Comparison of ENCODE assay signal across 8 cellular contexts in the genomic region with DNA sequence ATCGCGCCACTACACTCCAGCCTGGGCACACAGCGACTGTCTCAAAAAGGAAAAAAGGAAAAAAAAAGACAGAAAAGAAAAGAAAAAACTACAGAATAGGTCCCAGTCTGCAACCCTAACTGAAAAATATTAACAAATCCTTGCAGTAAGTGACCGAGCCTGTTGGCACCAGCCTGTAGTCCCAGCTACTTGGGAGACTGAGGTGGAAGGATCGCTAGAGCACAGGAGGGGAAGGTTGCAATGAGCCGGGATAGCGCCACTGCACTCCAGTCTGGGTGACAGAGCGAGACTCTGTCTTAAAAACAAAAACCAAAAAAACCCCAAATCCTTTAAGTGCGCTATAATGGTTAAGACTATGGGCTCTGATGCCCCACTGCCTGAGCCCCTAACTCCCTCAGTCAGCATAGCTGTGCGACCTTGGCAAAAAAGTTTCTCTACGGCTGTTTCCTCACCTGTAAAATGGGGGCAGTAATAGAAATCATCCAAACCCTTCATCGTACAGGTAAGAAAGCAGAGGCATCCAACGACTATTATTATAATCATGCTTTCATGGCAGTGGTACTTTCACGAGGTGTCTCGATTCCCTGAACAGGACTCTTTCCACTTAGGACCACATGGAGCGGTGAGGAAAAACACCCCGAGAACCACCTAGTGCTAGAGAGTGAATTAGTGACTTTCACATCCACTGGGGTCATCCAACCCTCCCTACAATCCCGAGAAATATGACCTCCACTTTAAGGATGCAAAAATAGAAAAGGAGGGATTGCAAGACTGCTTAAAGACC. TPM values are rescaled to one million over a fixed set of nuclear protein-coding genes. Genes with fewer than 3 reads are reported as not detected.
DNase-seq lines count a peak whose midpoint lies in the region; ATAC-seq and TF ChIP-seq lines count a peak whose summit lies in the region.

No MANE protein-coding gene starts in this region.

- peaks cover 11% of the 10 kb centered on the region for H3K27me3 Mint-ChIP-seq in activated B cell treated with CpG ODN at 0.5 μM for 24 hours

- peak overlapping the region; percentile 99 for H3K4me3 Mint-ChIP-seq in activated B cell treated with CpG ODN at 0.5 μM for 24 hours

- intact Hi-C loops in activated B cell treated with CpG ODN at 0.5 μM for 24 hours (cut with micrococcal nuclease): loop anchor here (1.0 to 5.0 kb wide), 6 partner anchors 32 to 477 kb away; a partner anchor contains a TSS
- intact Hi-C loops in ovary (cut with DNase I): loop anchor here in 1 of 4 donors (2.0 kb wide), 1 partner anchor 33 kb away; no protein-coding TSS in a partner anchor

- peak overlapping the region in 1 of 2 donors; percentile 70 for H3K27ac ChIP-seq in ovary

- DNase-seq in AG09309 (ENCODE audit: low read depth): no peak
- DNase-seq in HAP-1 (ENCODE audit: low spot score in 2 of 2): peak in 1 of 2 experiments; percentile 37
- DNase-seq in activated B cell treated with CpG ODN at 0.5 μM for 24 hours: no peak
- DNase-seq in fibroblast of the aortic adventitia (ENCODE audit: low read depth): peak; percentile 39
- peak in 1 of 5 donors; percentile 18 for DNase-seq in ovary
- DNase-seq in CD1c-positive myeloid dendritic cell (ENCODE audit: extremely low spot score): no peak
- no peak for DNase-seq in putamen (ENCODE audit: low spot score)

- ATAC-seq in activated B cell treated with CpG ODN at 0.5 μM for 24 hours (ENCODE audit: low read depth): no peak
- ATAC-seq in HG02884 (IDR thresholded peaks at IDR 0.05; ENCODE audit: unreplicated experiment): no peak

- POLR2A ChIA-PET in activated B cell treated with CpG ODN at 0.5 μM for 24 hours (lab: Charles Lee): interaction anchor here (0.6 to 1.0 kb wide), 3 partner anchors 10 to 83 kb away, joined by 4 to 5 read pairs (median 5); no protein-coding TSS in a partner anchor

- H3K27ac Mint-ChIP-seq in activated B cell treated with CpG ODN at 0.5 μM for 24 hours: peak overlapping the region; percentile 91

- no peak for TF ChIP-seq POLR2A in ovary (IDR thresholded peaks at IDR 0.05)

- TF ChIP-seq EP300 in ovary (IDR thresholded peaks at IDR 0.05): no peak

- H3K36me3 Mint-ChIP-seq in activated B cell treated with CpG ODN at 0.5 μM for 24 hours (ENCODE audit: low read depth): peaks cover 31% of the 10 kb centered on the region

- H3K9me3 Mint-ChIP-seq in activated B cell treated with CpG ODN at 0.5 μM for 24 hours: no peaks in the 10 kb centered on the region

- WGBS in ovary, 3 donors: 6 to 13% (median 12%) methylated on average over 18 of the region's 18 CpGs

- no peaks in the 10 kb centered on the region for H3K9me3 ChIP-seq in HAP-1
- H3K9me3 ChIP-seq in ovary: no peaks in the 10 kb centered on the region

- peaks cover 39% of the 10 kb centered on the region for H3K4me1 Mint-ChIP-seq in activated B cell treated with CpG ODN at 0.5 μM for 24 hours

- peak overlapping the region; percentile 70 for H3K4me3 ChIP-seq in AG09309 (ENCODE audit: control insufficient read depth, low read depth, low read length)
- H3K4me3 ChIP-seq in HAP-1: peak overlapping the region; percentile 79
- peak overlapping the region; percentile 96 for H3K4me3 ChIP-seq in fibroblast of the aortic adventitia (ENCODE audit: low read depth, low read length)
- H3K4me3 ChIP-seq in ovary: peak overlapping the region; percentile 94

- H3K36me3 ChIP-seq in HAP-1 (replicated peaks) (peaks cover 11% of the 10 kb centered on the region), ovary (no peaks in the 10 kb centered on the region)

- CTCF ChIA-PET in activated B cell treated with CpG ODN at 0.5 μM for 24 hours (lab: Charles Lee): interaction anchor here (0.7 to 1.7 kb wide), 2 partner anchors 233 to 237 kb away, joined by 3 to 6 read pairs; no protein-coding TSS in a partner anchor

- H3K27me3 ChIP-seq in HAP-1 (ENCODE audit: low read depth) (no peaks in the 10 kb centered on the region), ovary (no peaks in the 10 kb centered on the region)

- in situ Hi-C loops in HAP-1 (cut with MboI; ENCODE audit: low sequenced_read_pairs): no loop called here

- TF ChIP-seq CTCF in AG09309 (IDR thresholded peaks at IDR 0.05; ENCODE audit: control insufficient read depth, insufficient read depth, low read depth, low read length, missing control alignments): no peak
- TF ChIP-seq CTCF in activated B cell treated with CpG ODN at 0.5 μM for 24 hours (IDR thresholded peaks at IDR 0.05): no peak
- no peak for TF ChIP-seq CTCF in fibroblast of the aortic adventitia (IDR thresholded peaks at IDR 0.05; ENCODE audit: insufficient read depth, low read length)
- TF ChIP-seq CTCF in ovary (IDR thresholded peaks at IDR 0.05): no peak

- peaks cover 18% of the 10 kb centered on the region for H3K4me1 ChIP-seq in HAP-1
- peaks cover 3% of the 10 kb centered on the region for H3K4me1 ChIP-seq in ovary (ENCODE audit: insufficient read depth)

RNA-seq across cellular contexts. Expression of a gene that starts 0.8 kb away (rescaled TPM):
- total RNA-seq in activated B cell treated with CpG ODN at 0.5 μM for 24 hours (324 and 406 TPM in 2 replicates), fibroblast of the aortic adventitia (ENCODE audit: low replicate concordance) (217 and 251 TPM in 2 replicates), ovary (100 to 1,000 TPM; 325 to 869 (median 586) TPM)
- polyA plus RNA-seq in ovary: 100 to 1,000 TPM; 267 to 621 TPM
